In genomic region chr3:49266410-49267170, GRCh38 we compare ENCODE assay signal across 13 cellular contexts. TPM values are rescaled to one million over a fixed set of nuclear protein-coding genes. Genes with fewer than 3 reads are reported as not detected.
DNase-seq lines count a peak whose midpoint lies in the region; ATAC-seq and TF ChIP-seq lines count a peak whose summit lies in the region.
"Had no signal": no experiment of that assay in that cellular context is flagged by ENCODE, and none has a peak within 500 bp of the region (broad histone marks: within the 10 kb centered on the region; RNA-seq: fewer than 3 reads in every experiment).

No MANE protein-coding gene starts in this region.

- DNase-seq in AG10803 (ENCODE audit: low read depth), result peak; percentile 25
- DNase-seq in right atrium auricular region (ENCODE audit: low spot score), result no peak
- no peak for DNase-seq in sigmoid colon
- DNase-seq in DMS53 treated with DMSO at 0.1 percent for 48 hours (lab: John Stamatoyannopoulos, UW; ENCODE audit: unreplicated experiment), result no peak
- no peak for DNase-seq in NCI-H1092 treated with DMSO at 0.1 percent for 48 hours (lab: John Stamatoyannopoulos, UW)
- DNase-seq in AG20443 (ENCODE audit: low spot score), result no peak
- DNase-seq: activated CD8-positive, alpha-beta memory T cell treated with anti-CD3 and anti-CD28 coated beads, Interleukin-2, amount 50 U/mL, for 48 hours; HCEC 1CT; RPMI8226; stimulated activated naive CD4-positive, alpha-beta T cell treated with Interleukin-2 at 50 U/mL for 16 hours had no signal

- intact Hi-C loops in sigmoid colon (cut with DNase I), result no loop called here

- H3K36me3 ChIP-seq in right atrium auricular region, result peaks cover 5% of the 10 kb centered on the region
- H3K36me3 ChIP-seq in sigmoid colon, result no peaks in the 10 kb centered on the region

- ATAC-seq in GM21786 (IDR thresholded peaks at IDR 0.05; ENCODE audit: unreplicated experiment), result no peak

- H3K4me1 ChIP-seq in right atrium auricular region (peaks cover 0 to 22% of the 10 kb centered on the region in 2 donors), sigmoid colon (peaks cover 0 to 30% (median 18%) of the 10 kb centered on the region in 4 donors)
- H3K4me1 ChIP-seq: parathyroid adenoma had no signal

- 85 to 89% methylated on average over 5 of the region's 5 CpGs for WGBS in sigmoid colon, 2 donors

- H3K4me3 ChIP-seq in AG10803 (ENCODE audit: low read length) (no peak overlapping the region), right atrium auricular region (no peak overlapping the region), sigmoid colon (no peak overlapping the region)

- peak overlapping the region; percentile 80 for H3K27ac ChIP-seq in cingulate gyrus (ENCODE audit: low read depth, low read length)
- H3K27ac ChIP-seq in right atrium auricular region, result peak overlapping the region; percentile 53 to 60
- H3K27ac ChIP-seq in sigmoid colon, result peak overlapping the region; percentile 20 to 68 (median 50)
- H3K27ac ChIP-seq: parathyroid adenoma had no signal

- TF ChIP-seq POLR2A in sigmoid colon (IDR thresholded peaks at IDR 0.05), result no peak

- H3K9me3 ChIP-seq in right atrium auricular region, result no peaks in the 10 kb centered on the region
- H3K9me3 ChIP-seq in sigmoid colon, result no peaks in the 10 kb centered on the region

- no peak for TF ChIP-seq EP300 in sigmoid colon (IDR thresholded peaks at IDR 0.05)

- no peaks in the 10 kb centered on the region for H3K27me3 ChIP-seq in right atrium auricular region
- H3K27me3 ChIP-seq in sigmoid colon, result no peaks in the 10 kb centered on the region

- TF ChIP-seq CTCF in AG10803 (conservative IDR thresholded peaks at IDR 0.05; ENCODE audit: low read length) (no peak), right atrium auricular region (IDR thresholded peaks at IDR 0.05) (no peak), sigmoid colon (IDR thresholded peaks at IDR 0.05) (no peak)

RNA-seq across cellular contexts. Expression of gene C3orf62, which starts 10.4 kb away (rescaled TPM):
- total RNA-seq in right atrium auricular region (1 to 10 TPM; 1.0 to 1.5 TPM), sigmoid colon (10 to 100 TPM in 1 of 4 donors, 1 to 10 TPM in 3; 2.5 to 19.4 (median 4.5) TPM)
- 1 to 10 TPM; 1.2 to 7.5 (median 1.8) TPM for polyA plus RNA-seq in sigmoid colon
